ENCODE assay signal across 1 cellular context in genomic region chr12:109899783-109900751, GRCh38.
TF ChIP-seq lines count a peak whose summit lies in the region.

Gene TCHP (plus strand): TSS chr12:109900274. CDS start chr12:109903027, 2,753 bp downstream.

TF ChIP-seq in A549, 52 proteins besides CTCF, POLR2A, EP300 and RAD21 (continued from another document):
- TF ChIP-seq PHF8 (IDR thresholded peaks at IDR 0.05; ENCODE audit: borderline replicate concordance, low read depth) = peak; percentile 83
TF ChIP-seq in A549: peak in this region for 13.
